Comparison of ENCODE assay signal across 17 cellular contexts in the genomic region with DNA sequence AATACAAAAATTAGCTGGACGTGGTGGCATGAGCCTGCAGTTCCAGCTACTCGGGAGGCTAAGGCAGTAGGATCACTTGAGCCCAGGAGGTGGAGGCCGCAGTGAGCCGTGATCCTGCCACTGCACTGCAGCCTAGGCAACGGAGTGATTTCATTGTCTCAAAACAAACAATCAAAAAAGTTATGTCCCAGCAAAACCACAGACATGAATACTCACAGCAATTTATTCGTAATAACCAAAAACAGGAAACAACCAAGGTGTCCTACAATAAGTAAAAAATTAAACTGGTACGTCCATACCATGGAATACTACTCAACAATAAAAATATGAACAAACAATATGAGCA. TPM values are rescaled to one million over a fixed set of nuclear protein-coding genes. Genes with fewer than 3 reads are reported as not detected.
A peak's percentile ranks its signal among the peaks of the same experiment; 100 is the strongest.
DNase-seq lines count a peak whose midpoint lies in the region; ATAC-seq, FAIRE-seq and TF ChIP-seq lines count a peak whose summit lies in the region.
"Had no signal": no experiment of that assay in that cellular context is flagged by ENCODE, and none has a peak within 500 bp of the region (broad histone marks: within the 10 kb centered on the region; RNA-seq: fewer than 3 reads in every experiment).

No MANE protein-coding gene starts in this region.

- H2BK15ac ChIP-seq in H9 (ENCODE audit: low read depth, low read length): no peak overlapping the region

- no peak overlapping the region for H4K91ac ChIP-seq in H9 (ENCODE audit: insufficient read length, low read depth, low read length)

- H4K20me1 ChIP-seq in PC-3 (ENCODE audit: low read length) (no peaks in the 10 kb centered on the region), H9 (ENCODE audit: control insufficient read depth, insufficient read depth, insufficient read length) (no peaks in the 10 kb centered on the region)

- peaks cover 5% of the 10 kb centered on the region for H3F3A ChIP-seq in PC-3 (ENCODE audit: low read length, unreplicated experiment)

- CTCF ChIA-PET in Calu3 (lab: Charles Lee): interaction anchor here (0.5 to 1.8 kb wide), 3 partner anchors 13 to 861 kb away, joined by 4 to 8 read pairs (median 6); no protein-coding TSS in a partner anchor
- CTCF ChIA-PET in PC-3 (lab: Charles Lee): interaction anchor here (0.5 kb wide), 1 partner anchor 287 kb away, joined by 3 read pairs; no protein-coding TSS in a partner anchor

- H3K27me3 ChIP-seq in PC-3 (ENCODE audit: low read length): no peaks in the 10 kb centered on the region
- H3K27me3 ChIP-seq in bronchial epithelial cell (ENCODE audit: control insufficient read depth, insufficient read depth, low read length): no peaks in the 10 kb centered on the region
- H3K27me3 ChIP-seq in H9 (ENCODE audit: insufficient read depth, low read length): no peaks in the 10 kb centered on the region
- H3K27me3 ChIP-seq: Peyer's patch had no signal

- H2BK120ac ChIP-seq in H9 (ENCODE audit: low read depth, low read length, poor library complexity, severe bottlenecking): no peak overlapping the region

- TF ChIP-seq CTCF in Calu3 (IDR thresholded peaks at IDR 0.05; ENCODE audit: unreplicated experiment) (no peak), PC-3 (conservative IDR thresholded peaks at IDR 0.05; ENCODE audit: low read depth, low read length) (no peak), bronchial epithelial cell (IDR thresholded peaks at IDR 0.05; ENCODE audit: insufficient read depth, low read length, severe bottlenecking) (no peak), H9 (conservative IDR thresholded peaks at IDR 0.05) (no peak)

- H3K79me2 ChIP-seq in PC-3 (ENCODE audit: low read length) (no peaks in the 10 kb centered on the region), H9 (ENCODE audit: insufficient read depth, low read length) (no peaks in the 10 kb centered on the region)

- H3K56ac ChIP-seq in H9 (ENCODE audit: insufficient read length, low read depth, low read length): no peak overlapping the region

- no peak overlapping the region for H2BK12ac ChIP-seq in H9 (ENCODE audit: insufficient read length, low read depth, low read length)

- POLR2A ChIA-PET in PC-3 (lab: Charles Lee; ENCODE audit: unreplicated experiment): interaction anchor here (0.6 kb wide), 1 partner anchor 22 kb away, joined by 4 read pairs; no protein-coding TSS in a partner anchor

- no peaks in the 10 kb centered on the region for H3K36me3 ChIP-seq in PC-3 (ENCODE audit: low read depth, low read length)
- H3K36me3 ChIP-seq in bronchial epithelial cell (ENCODE audit: control insufficient read depth, insufficient read depth, low read length): no peaks in the 10 kb centered on the region
- H3K36me3 ChIP-seq in mesodermal cell (ENCODE audit: control insufficient read depth, insufficient read depth, low read length): no peaks in the 10 kb centered on the region
- H3K36me3 ChIP-seq: Peyer's patch had no signal

- no peak overlapping the region for H3K4ac ChIP-seq in H9 (ENCODE audit: low read depth, low read length)

- H3K9me3 ChIP-seq in PC-3 (ENCODE audit: low read length): no peaks in the 10 kb centered on the region
- peaks cover 9% of the 10 kb centered on the region for H3K9me3 ChIP-seq in mesodermal cell (ENCODE audit: control insufficient read depth, low read length)
- no peaks in the 10 kb centered on the region for H3K9me3 ChIP-seq in H9 (ENCODE audit: control insufficient read depth, low read depth, low read length)
- H3K9me3 ChIP-seq: Peyer's patch had no signal

- no peak overlapping the region for H2AK5ac ChIP-seq in H9 (ENCODE audit: insufficient read length, low read length)

- H3K27ac ChIP-seq in PC-3 (ENCODE audit: low read length) (peak overlapping the region; percentile 100), mesodermal cell (ENCODE audit: low read depth, low read length, severe bottlenecking) (peak overlapping the region; percentile 64), H9 (ENCODE audit: insufficient read length, low read depth, low read length) (no peak overlapping the region)
- H3K27ac ChIP-seq: Peyer's patch had no signal

- no peak overlapping the region for H3K14ac ChIP-seq in H9 (ENCODE audit: insufficient read depth, low read length)

- H3K27me3 Mint-ChIP-seq in Calu3 (ENCODE audit: unreplicated experiment) (no peaks in the 10 kb centered on the region), H9 (ENCODE audit: low read depth) (no peaks in the 10 kb centered on the region; the same call in 1 of the 2 replicates)
- H3K27me3 Mint-ChIP-seq: dendritic cell treated with granulocyte-macrophage colony-stimulating factor and Interleukin-4, amounts not matched to agents 40 ng/mL and 50 ng/mL, for 4 days had no signal

- peak; percentile 69 for ATAC-seq in PC-3

- H3K9me3 Mint-ChIP-seq in Calu3 (ENCODE audit: low read depth, unreplicated experiment) (peaks cover 3% of the 10 kb centered on the region), H9 (peaks cover 0 to 12% of the 10 kb centered on the region in 2 experiments; a peak in 4 of 5 replicates)
- H3K9me3 Mint-ChIP-seq: T-helper 2 cell treated with Interferon-gamma antibody and Interleukin-4, amounts not matched to agents 5 μg/mL and 100 μg/mL, for 36 hours had no signal

- no peak overlapping the region for H2BK5ac ChIP-seq in H9 (ENCODE audit: insufficient read length, low read length)

- DNase-seq in Calu3: peak; percentile 77
- peak; percentile 86 for DNase-seq in PC-3
- DNase-seq in bronchial epithelial cell (ENCODE audit: low read depth): peak; percentile 67
- DNase-seq in G401 (ENCODE audit: low spot score): no peak
- DNase-seq in H9: no peak
- DNase-seq in LoVo (ENCODE audit: low spot score): no peak
- no peak for DNase-seq in NK-92 treated with Interleukin-12 subunit alpha and Interleukin-12 subunit beta, amount 100 ng/mL, for 24 hours (lab: John Stamatoyannopoulos, UW)
- DNase-seq: activated CD4-positive, alpha-beta T cell treated with anti-CD3 and anti-CD28 coated beads for 48 hours; AML-193; amygdala; mesendoderm; NCI-H1694 treated with DMSO at 0.1 percent for 48 hours; NCI-H524 had no signal

- no peak overlapping the region for H3K18ac ChIP-seq in H9 (ENCODE audit: insufficient read length, low read depth, low read length)

- H3K4me1 ChIP-seq in PC-3 (ENCODE audit: insufficient read depth, low read length): peaks cover 35% of the 10 kb centered on the region
- H3K4me1 ChIP-seq in mesodermal cell (ENCODE audit: control insufficient read depth, insufficient read depth, low read length, poor library complexity, severe bottlenecking): peaks cover 5% of the 10 kb centered on the region
- no peaks in the 10 kb centered on the region for H3K4me1 ChIP-seq in H9 (ENCODE audit: insufficient read depth, low read length)
- H3K4me1 ChIP-seq: Peyer's patch had no signal

- H2BK20ac ChIP-seq in H9 (ENCODE audit: low read depth, low read length, poor library complexity, severe bottlenecking): no peak overlapping the region

- H3K23me2 ChIP-seq in H9 (ENCODE audit: insufficient read length, low read depth, low read length, poor library complexity, severe bottlenecking): no peaks in the 10 kb centered on the region

- H3K27ac Mint-ChIP-seq in Calu3 (ENCODE audit: unreplicated experiment): peak overlapping the region; percentile 80
- no peak overlapping the region for H3K27ac Mint-ChIP-seq in H9
- H3K27ac Mint-ChIP-seq: dendritic cell treated with granulocyte-macrophage colony-stimulating factor and Interleukin-4, amounts not matched to agents 40 ng/mL and 50 ng/mL, for 4 days; T-helper 2 cell treated with Interferon-gamma antibody and Interleukin-4, amounts not matched to agents 5 μg/mL and 100 μg/mL, for 36 hours had no signal

- intact Hi-C loops in Calu3 (cut with micrococcal nuclease; ENCODE audit: unreplicated experiment) (no loop called here), PC-3 (cut with micrococcal nuclease) (loop anchor here (2.0 kb wide), 2 partner anchors 23 to 39 kb away; no protein-coding TSS in a partner anchor)

- no peak overlapping the region for H3K4me3 ChIP-seq in PC-3 (ENCODE audit: low read length)
- H3K4me3 ChIP-seq in bronchial epithelial cell (ENCODE audit: low read depth, low read length): no peak overlapping the region
- no peak overlapping the region for H3K4me3 ChIP-seq in mesodermal cell (ENCODE audit: extremely low read depth, insufficient read depth, low read length, poor library complexity, severe bottlenecking)
- H3K4me3 ChIP-seq: Peyer's patch had no signal

- H3K4me1 Mint-ChIP-seq in Calu3 (ENCODE audit: low read depth, unreplicated experiment): peaks cover 26% of the 10 kb centered on the region
- H3K4me1 Mint-ChIP-seq in H9: no peaks in the 10 kb centered on the region

- no peak overlapping the region for H4K5ac ChIP-seq in H9 (ENCODE audit: insufficient read length, low read depth, low read length)

- no peak overlapping the region for H3K23ac ChIP-seq in H9 (ENCODE audit: insufficient read length, low read depth, low read length)

- peak overlapping the region; percentile 78 for H3K4me2 ChIP-seq in PC-3 (ENCODE audit: low read length)
- H3K4me2 ChIP-seq in H9 (ENCODE audit: insufficient read depth, insufficient read length, low read length): no peak overlapping the region

- H3K9ac ChIP-seq in PC-3 (ENCODE audit: low read length) (peak overlapping the region; percentile 88), H9 (ENCODE audit: extremely low read depth, insufficient read length, low read length) (no peak overlapping the region)

- no peaks in the 10 kb centered on the region for H3K9me2 ChIP-seq in PC-3 (replicated peaks; ENCODE audit: low read length)

- H4K8ac ChIP-seq in H9 (replicated peaks; ENCODE audit: insufficient read length, low read depth, low read length): no peak overlapping the region

- FAIRE-seq in bronchial epithelial cell (lab: Jason Lieb, UNC): no peak

- no peak overlapping the region for H3T11ph ChIP-seq in H9 (ENCODE audit: low read length)

- H3K79me1 ChIP-seq in H9 (ENCODE audit: insufficient read depth, low read depth, low read length, poor library complexity, severe bottlenecking): no peaks in the 10 kb centered on the region

- in situ Hi-C loops in G401 (cut with HindIII; ENCODE audit: low sequenced_read_pairs): no loop called here

- H3K36me3 Mint-ChIP-seq in Calu3 (ENCODE audit: insufficient read depth, unreplicated experiment) (peaks cover 32% of the 10 kb centered on the region), H9 (ENCODE audit: insufficient read depth in 1 of 3, low read depth in 3 of 3) (no peaks in the 10 kb centered on the region; a peak in 3 of 7 replicates)

- no TSS peak for BruUV-seq in Calu3 (replicated peaks; lab: Mats Ljungman, UMichigan)
- BruUV-seq in PC-3 (replicated peaks; lab: Mats Ljungman, UMichigan): no TSS peak

- H3K4me3 Mint-ChIP-seq in Calu3 (ENCODE audit: low read depth, unreplicated experiment) (no peak overlapping the region), H9 (no peak overlapping the region)
- H3K4me3 Mint-ChIP-seq: dendritic cell treated with granulocyte-macrophage colony-stimulating factor and Interleukin-4, amounts not matched to agents 40 ng/mL and 50 ng/mL, for 4 days; T-helper 2 cell treated with Interferon-gamma antibody and Interleukin-4, amounts not matched to agents 5 μg/mL and 100 μg/mL, for 36 hours had no signal

- 91 to 94% methylated on average over 7 of the region's 7 CpGs for WGBS in mesodermal cell (ENCODE audit: insufficient coverage in 2 of 2), 2 experiments
- no CpG with 5 or more reads among the region's 7 CpGs for WGBS in H9 (ENCODE audit: extremely low coverage, insufficient read length, low lambda C conversion rate)

- peak overlapping the region; percentile 24; the same call in 1 of the 2 replicates for H2AFZ ChIP-seq in PC-3 (ENCODE audit: low read length)
- no peak overlapping the region for H2AFZ ChIP-seq in H9 (ENCODE audit: low read length)

RNA-seq across cellular contexts. Expression of gene CYTH3, which starts 11.6 kb away (rescaled TPM):
- total RNA-seq in Calu3 (2022): 47.2 and 73.4 TPM in 2 replicates
- 23.1 and 34.4 TPM in 2 replicates for total RNA-seq in PC-3 (2014; rRNA removed)
- total RNA-seq in bronchial epithelial cell: 9.9 and 11.6 TPM in 2 replicates
- 19.2 TPM for polyA plus RNA-seq in mesodermal cell (2013, experiment 1 of 2)
- polyA plus RNA-seq in mesodermal cell (2013, experiment 2 of 2): 17.6 TPM
- 12.6 and 15.1 TPM in 2 replicates for total RNA-seq in G401 (2014; rRNA removed; shearing (Covaris generic))
- total RNA-seq in H9 (2021): 9.6 and 12.3 TPM in 2 replicates

Comparison
In these comparisons a context has a peak if more than half of its experiments do, and no peak if none do; other contexts are left out.
1. DNase-seq: peak in Calu3 (single experiment), PC-3 (single experiment) and bronchial epithelial cell (single experiment); none in G401 (single experiment), H9 (single experiment), LoVo (single experiment) and NK-92 treated with Interleukin-12 subunit alpha and Interleukin-12 subunit beta, amount 100 ng/mL, for 24 hours (single experiment).